In genomic region chr19:47305309-47305751, GRCh38 we compare ENCODE assay signal across 1 cellular context.
A peak's percentile ranks its signal among the peaks of the same experiment; 100 is the strongest.
TF ChIP-seq lines count a peak whose summit lies in the region.

No MANE protein-coding gene starts in this region.

TF ChIP-seq in IMR-90, 13 proteins besides CTCF, POLR2A, EP300 and RAD21:
- TF ChIP-seq FOS (IDR thresholded peaks at IDR 0.05; ENCODE audit: low read depth, low read length) (peak; percentile 30; the same call in 1 of the 2 replicates), RCOR1 (IDR thresholded peaks at IDR 0.05; ENCODE audit: insufficient replicate concordance, low read length) (no peak), MAZ (IDR thresholded peaks at IDR 0.05; ENCODE audit: borderline replicate concordance, low read depth, low read length) (peak; percentile 31; the same call in 1 of the 2 replicates), MAFK (IDR thresholded peaks at IDR 0.05; ENCODE audit: low read depth, low read length) (0 out of 2 replicates have a peak, but pooled peaks have one; percentile 15), MXI1 (IDR thresholded peaks at IDR 0.05; ENCODE audit: borderline replicate concordance, low read depth, low read length) (peak; percentile 91), BHLHE40 (IDR thresholded peaks at IDR 0.05; ENCODE audit: low read depth, low read length) (peak; percentile 51; the same call in 1 of the 2 replicates), SMC3 (IDR thresholded peaks at IDR 0.05; ENCODE audit: low read depth, low read length) (peak; percentile 48), CEBPB (IDR thresholded peaks at IDR 0.05; ENCODE audit: low read depth, low read length) (no peak), CHD1 (IDR thresholded peaks at IDR 0.05; ENCODE audit: low read depth, low read length) (no peak)
